In genomic region chr13:46101488-46102289, GRCh38 we compare ENCODE assay signal across 16 cellular contexts. TPM values are rescaled to one million over a fixed set of nuclear protein-coding genes. Genes with fewer than 3 reads are reported as not detected.
A peak's percentile ranks its signal among the peaks of the same experiment; 100 is the strongest.
DNase-seq lines count a peak whose midpoint lies in the region; FAIRE-seq and TF ChIP-seq lines count a peak whose summit lies in the region.
"Had no signal": no experiment of that assay in that cellular context is flagged by ENCODE, and none has a peak within 500 bp of the region (broad histone marks: within the 10 kb centered on the region; RNA-seq: fewer than 3 reads in every experiment).

No MANE protein-coding gene starts in this region.

- peaks cover 39% of the 10 kb centered on the region for H3K4me1 Mint-ChIP-seq in neural crest cell
- H3K4me1 Mint-ChIP-seq in Calu3 (ENCODE audit: low read depth, unreplicated experiment), result no peaks in the 10 kb centered on the region

- H3K27me3 Mint-ChIP-seq in neural crest cell (ENCODE audit: low read depth) (no peaks in the 10 kb centered on the region), Calu3 (ENCODE audit: unreplicated experiment) (peaks cover 8% of the 10 kb centered on the region)

- H3K9me3 Mint-ChIP-seq in neural crest cell (peaks cover 8% of the 10 kb centered on the region), Calu3 (ENCODE audit: low read depth, unreplicated experiment) (no peaks in the 10 kb centered on the region)
- H3K9me3 Mint-ChIP-seq: activated naive CD4-positive, alpha-beta T cell treated with anti-CD3 and anti-CD28 coated beads for 36 hours had no signal

- H3K4me3 Mint-ChIP-seq in neural crest cell (peak overlapping the region; percentile 3), Calu3 (ENCODE audit: low read depth, unreplicated experiment) (no peak overlapping the region)
- H3K4me3 Mint-ChIP-seq: activated naive CD4-positive, alpha-beta T cell treated with anti-CD3 and anti-CD28 coated beads for 36 hours had no signal

- no peak for TF ChIP-seq POLR2A in GM12892 (IDR thresholded peaks at IDR 0.05; ENCODE audit: low read depth, low read length)

- DNase-seq in GM12892 (ENCODE audit: insufficient read length) (no peak), Kasumi-1 (lab: John Stamatoyannopoulos, UW) (peak; percentile 57 to 63), neural crest cell (ENCODE audit: low read depth, low spot score) (no peak), EL (no peak), ureter (ENCODE audit: low spot score) (no peak), Calu3 (no peak)
- DNase-seq: activated naive CD4-positive, alpha-beta T cell treated with anti-CD3 and anti-CD28 coated beads for 36 hours; heart right ventricle; left ventricle myocardium superior; NCI-H2171 treated with DMSO at 0.1 percent for 48 hours; small intestine; testis had no signal

- TF ChIP-seq CTCF in VCaP (conservative IDR thresholded peaks at IDR 0.05) (no peak), neural crest cell (conservative IDR thresholded peaks at IDR 0.05) (no peak), Calu3 (IDR thresholded peaks at IDR 0.05; ENCODE audit: unreplicated experiment) (no peak)

- no TSS peak for BruUV-seq in Calu3 (replicated peaks; lab: Mats Ljungman, UMichigan)

- peak overlapping the region; percentile 76 for H3K27ac Mint-ChIP-seq in neural crest cell (ENCODE audit: unreplicated experiment)
- H3K27ac Mint-ChIP-seq in Calu3 (ENCODE audit: unreplicated experiment), result no peak overlapping the region
- H3K27ac Mint-ChIP-seq: activated naive CD4-positive, alpha-beta T cell treated with anti-CD3 and anti-CD28 coated beads for 36 hours had no signal

- peak overlapping the region; percentile 71 for H3K27ac ChIP-seq in VCaP
- H3K27ac ChIP-seq: heart right ventricle, testis had no signal

- H3K36me3 Mint-ChIP-seq in neural crest cell (ENCODE audit: low read depth) (peaks cover 38% of the 10 kb centered on the region), Calu3 (ENCODE audit: insufficient read depth, unreplicated experiment) (no peaks in the 10 kb centered on the region)

- CTCF ChIA-PET in Calu3 (lab: Charles Lee), result interaction anchor here (0.8 kb wide), 1 partner anchor 11 kb away, joined by 3 read pairs; no protein-coding TSS in a partner anchor

- intact Hi-C loops in Calu3 (cut with micrococcal nuclease; ENCODE audit: unreplicated experiment), result no loop called here

- peak; percentile 81 for FAIRE-seq in GM12892 (lab: Jason Lieb, UNC)
- FAIRE-seq: small intestine had no signal

RNA-seq across cellular contexts. Expression of gene CPB2, which starts 3.1 kb away (rescaled TPM):
- polyA plus RNA-seq in GM12892 (2012; ENCODE audit: missing spikeins), result 0.21 TPM
- 0.43 and 0.44 TPM in 2 replicates for total RNA-seq in neural crest cell
- total RNA-seq in ureter, result not detected
- total RNA-seq in Calu3 (2022), result not detected in 2 replicates
- total RNA-seq: activated naive CD4-positive, alpha-beta T cell treated with anti-CD3 and anti-CD28 coated beads for 36 hours; cardiac septum; epithelial cell of proximal tubule; heart right ventricle; left ventricle myocardium superior; RPMI7951; testis had no signal
- polyA plus RNA-seq: heart right ventricle, small intestine had no signal

RNA-seq across cellular contexts. Expression of gene ZC3H13, which starts 49.1 kb away (rescaled TPM):
- polyA plus RNA-seq in GM12892 (2012; ENCODE audit: missing spikeins), result 21.6 TPM
- total RNA-seq in neural crest cell (103 and 113 TPM in 2 replicates), ureter (53.4 TPM), Calu3 (2022) (28.5 and 31.7 TPM in 2 replicates)

Comparison
In these comparisons a context has a peak if more than half of its experiments do, and no peak if none do; other contexts are left out.
1. DNase-seq: peak in Kasumi-1 (2 of 2); none in GM12892 (single experiment), neural crest cell (single experiment), EL (single experiment), ureter (single experiment) and Calu3 (single experiment).